Comparison of ENCODE assay signal across 16 cellular contexts in the genomic region with DNA sequence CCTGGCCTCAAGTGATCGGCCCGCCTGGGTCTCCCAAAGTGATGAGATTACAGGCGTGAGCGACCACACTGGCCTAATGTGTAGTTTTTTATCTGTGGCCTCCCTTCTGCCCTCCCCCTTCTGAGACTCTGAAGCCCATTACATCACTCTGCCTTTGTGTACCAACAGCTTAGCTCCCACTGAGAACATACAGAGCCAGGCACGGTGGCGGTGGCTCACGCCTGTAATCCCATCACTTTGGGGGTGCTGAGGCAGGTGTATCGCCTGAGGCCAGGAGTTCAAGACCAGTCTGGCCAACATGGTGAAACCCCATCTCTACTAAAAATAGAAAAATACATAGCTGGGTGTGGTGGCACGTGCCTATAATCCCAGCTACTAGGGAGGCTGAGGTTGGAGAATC. TPM values are rescaled to one million over a fixed set of nuclear protein-coding genes. Genes with fewer than 3 reads are reported as not detected.
DNase-seq lines count a peak whose midpoint lies in the region; ATAC-seq and TF ChIP-seq lines count a peak whose summit lies in the region.
"Had no signal": no experiment of that assay in that cellular context is flagged by ENCODE, and none has a peak within 500 bp of the region (broad histone marks: within the 10 kb centered on the region; RNA-seq: fewer than 3 reads in every experiment).

No MANE protein-coding gene starts in this region.

- H3K4me1 ChIP-seq in BLaER1 treated with 17β-estradiol and CSF1 and Interleukin-3, amounts not matched to agents 10 nM and 100 nM, result peaks cover 45 to 71% (median 65%) of the 10 kb centered on the region in 10 experiments
- H3K4me1 ChIP-seq in neural progenitor cell, result no peaks in the 10 kb centered on the region
- H3K4me1 ChIP-seq: Caco-2, HAP-1 had no signal

- no peaks in the 10 kb centered on the region for H3K79me2 ChIP-seq in neural progenitor cell (ENCODE audit: low read depth)

- no peak for TF ChIP-seq CTCF in neural progenitor cell (IDR thresholded peaks at IDR 0.05)

- H3K9ac ChIP-seq in BLaER1 treated with 17β-estradiol and CSF1 and Interleukin-3, amounts not matched to agents 10 nM and 100 nM, result peak overlapping the region in 1 of 11 experiments; percentile 31; a peak in 1 of 22 replicates
- no peak overlapping the region for H3K9ac ChIP-seq in neural progenitor cell
- H3K9ac ChIP-seq: GM23248 had no signal

- no peak overlapping the region for H3K4me3 ChIP-seq in BLaER1 treated with 17β-estradiol and CSF1 and Interleukin-3, amounts not matched to agents 10 nM and 100 nM
- no peak overlapping the region for H3K4me3 ChIP-seq in neural progenitor cell
- H3K4me3 ChIP-seq: GM23248, HAP-1 had no signal

- H3K36me3 Mint-ChIP-seq in immature natural killer cell, result peaks cover 4 to 10% (median 9%) of the 10 kb centered on the region in 3 donors
- H3K36me3 Mint-ChIP-seq in neural progenitor cell, result no peaks in the 10 kb centered on the region
- peaks cover 6% of the 10 kb centered on the region for H3K36me3 Mint-ChIP-seq in stimulated activated effector memory CD8-positive, alpha-beta T cell treated with anti-CD3 and anti-CD28 coated beads, Interleukin-12 subunit alpha, Interleukin-12 subunit beta, amount 100 ng/mL, for 72 hours
- H3K36me3 Mint-ChIP-seq: IgD-negative memory B cell had no signal

- H3K4me3 Mint-ChIP-seq in immature natural killer cell, result peak overlapping the region in 4 of 5 donors; percentile 9 to 47 (median 35)
- no peak overlapping the region for H3K4me3 Mint-ChIP-seq in neural progenitor cell
- no peak overlapping the region for H3K4me3 Mint-ChIP-seq in stimulated activated effector memory CD8-positive, alpha-beta T cell treated with anti-CD3 and anti-CD28 coated beads, Interleukin-12 subunit alpha, Interleukin-12 subunit beta, amount 100 ng/mL, for 72 hours
- H3K4me3 Mint-ChIP-seq: B cell; CD4-positive, alpha-beta T cell; IgD-negative memory B cell had no signal

- peak overlapping the region in 10 of 11 experiments; percentile 68 to 87 (median 79); a peak in 20 of 22 replicates for H3K4me2 ChIP-seq in BLaER1 treated with 17β-estradiol and CSF1 and Interleukin-3, amounts not matched to agents 10 nM and 100 nM
- no peak overlapping the region for H3K4me2 ChIP-seq in neural progenitor cell

- no peaks in the 10 kb centered on the region for H3K36me3 ChIP-seq in BLaER1 treated with 17β-estradiol and CSF1 and Interleukin-3, amounts not matched to agents 10 nM and 100 nM
- H3K36me3 ChIP-seq in neural progenitor cell, result no peaks in the 10 kb centered on the region
- H3K36me3 ChIP-seq: HAP-1 had no signal

- H4K20me1 ChIP-seq in BLaER1 treated with 17β-estradiol and CSF1 and Interleukin-3, amounts not matched to agents 10 nM and 100 nM, result no peaks in the 10 kb centered on the region
- no peaks in the 10 kb centered on the region for H4K20me1 ChIP-seq in neural progenitor cell (ENCODE audit: low read depth)

- peaks cover 0 to 36% (median 0%) of the 10 kb centered on the region in 11 experiments; a peak in 6 of 22 replicates for H3K27me3 ChIP-seq in BLaER1 treated with 17β-estradiol and CSF1 and Interleukin-3, amounts not matched to agents 10 nM and 100 nM
- no peaks in the 10 kb centered on the region for H3K27me3 ChIP-seq in neural progenitor cell

- no peaks in the 10 kb centered on the region for H3F3A ChIP-seq in neural progenitor cell (ENCODE audit: low read depth)

- peaks cover 82 to 88% of the 10 kb centered on the region in 2 donors for H3K4me1 Mint-ChIP-seq in immature natural killer cell
- no peaks in the 10 kb centered on the region for H3K4me1 Mint-ChIP-seq in neural progenitor cell
- H3K4me1 Mint-ChIP-seq in stimulated activated effector memory CD8-positive, alpha-beta T cell treated with anti-CD3 and anti-CD28 coated beads, Interleukin-12 subunit alpha, Interleukin-12 subunit beta, amount 100 ng/mL, for 72 hours, result peaks cover 24% of the 10 kb centered on the region

- H3K9me3 ChIP-seq in BLaER1 treated with 17β-estradiol and CSF1 and Interleukin-3, amounts not matched to agents 10 nM and 100 nM (replicated peaks in 1 of 11), result no peaks in the 10 kb centered on the region
- no peaks in the 10 kb centered on the region for H3K9me3 ChIP-seq in neural progenitor cell (ENCODE audit: low read depth)
- H3K9me3 ChIP-seq: Caco-2, HAP-1 had no signal

- H3K27ac Mint-ChIP-seq in immature natural killer cell, result peak overlapping the region; percentile 47 to 99 (median 92)
- H3K27ac Mint-ChIP-seq in neural progenitor cell, result no peak overlapping the region
- H3K27ac Mint-ChIP-seq in stimulated activated effector memory CD8-positive, alpha-beta T cell treated with anti-CD3 and anti-CD28 coated beads, Interleukin-12 subunit alpha, Interleukin-12 subunit beta, amount 100 ng/mL, for 72 hours, result no peak overlapping the region
- H3K27ac Mint-ChIP-seq: B cell; CD4-positive, alpha-beta T cell; IgD-negative memory B cell had no signal

- H2AFZ ChIP-seq in neural progenitor cell (replicated peaks), result no peak overlapping the region
- H2AFZ ChIP-seq: GM23248 had no signal

- ATAC-seq in GM19467 (IDR thresholded peaks at IDR 0.05; ENCODE audit: unreplicated experiment) (no peak), GM19397 (IDR thresholded peaks at IDR 0.05; ENCODE audit: unreplicated experiment) (no peak)
- ATAC-seq in stimulated activated effector memory CD8-positive, alpha-beta T cell treated with anti-CD3 and anti-CD28 coated beads, Interleukin-12 subunit alpha, Interleukin-12 subunit beta, amount 100 ng/mL, for 72 hours, result no peak
- ATAC-seq: HepG2 had no signal

- DNase-seq in immature natural killer cell (no peak), neural progenitor cell (ENCODE audit: low spot score) (peak; percentile 8)
- no peak for DNase-seq in stimulated activated effector memory CD8-positive, alpha-beta T cell treated with anti-CD3 and anti-CD28 coated beads, Interleukin-12 subunit alpha, Interleukin-12 subunit beta, amount 100 ng/mL, for 72 hours (ENCODE audit: low spot score in 2 of 2)
- DNase-seq: Caco-2; CD4-positive, alpha-beta T cell; GM23248 had no signal

- H3K9me3 Mint-ChIP-seq in immature natural killer cell (no peaks in the 10 kb centered on the region), neural progenitor cell (peaks cover 8% of the 10 kb centered on the region)
- H3K9me3 Mint-ChIP-seq in stimulated activated effector memory CD8-positive, alpha-beta T cell treated with anti-CD3 and anti-CD28 coated beads, Interleukin-12 subunit alpha, Interleukin-12 subunit beta, amount 100 ng/mL, for 72 hours, result peaks cover 3% of the 10 kb centered on the region
- H3K9me3 Mint-ChIP-seq: CD4-positive, alpha-beta T cell had no signal

- peak overlapping the region in 2 of 11 experiments; percentile 14 to 26; a peak in 2 of 22 replicates for H3K27ac ChIP-seq in BLaER1 treated with 17β-estradiol and CSF1 and Interleukin-3, amounts not matched to agents 10 nM and 100 nM
- no peak overlapping the region for H3K27ac ChIP-seq in neural progenitor cell
- H3K27ac ChIP-seq: C4-2B, GM23248 had no signal

- H3K27me3 Mint-ChIP-seq in immature natural killer cell (ENCODE audit: low read depth in 3 of 3) (peaks cover 11 to 28% (median 21%) of the 10 kb centered on the region in 3 donors), neural progenitor cell (ENCODE audit: insufficient read depth, low read depth) (peaks cover 6% of the 10 kb centered on the region)

RNA-seq across cellular contexts. Expression of gene NCR1, which starts 12.6 kb away (rescaled TPM):
- polyA plus RNA-seq in immature natural killer cell, result 100 to 1,000 TPM in 1 of 3 donors, 10 to 100 TPM in 2; 34.1 to 146 (median 61.1) TPM
- total RNA-seq in neural progenitor cell (ENCODE audit: low replicate concordance), result not detected in 2 replicates
- total RNA-seq: A172; B cell; CD4-positive, alpha-beta T cell; GM23248; HepG2 had no signal
- polyA plus RNA-seq: GM23248, HepG2 had no signal

RNA-seq across cellular contexts. Expression of gene NLRP7, which starts 28.8 kb away (rescaled TPM):
- 1 to 10 TPM in 1 of 3 donors, under 1 TPM in 1, not detected in 1; 0.27 to 2.0 TPM for polyA plus RNA-seq in immature natural killer cell
- total RNA-seq in neural progenitor cell (ENCODE audit: low replicate concordance), result 0.09 TPM in 1 of 2 replicates, not detected in the other
- total RNA-seq: A172; CD4-positive, alpha-beta T cell; GM23248; H4; HepG2 had no signal
- polyA plus RNA-seq: GM23248, HepG2 had no signal

RNA-seq across cellular contexts. Expression of gene FCAR, which starts 44.5 kb away (rescaled TPM):
- under 1 TPM in 1 of 3 donors, not detected in 2; 0.46 TPM for polyA plus RNA-seq in immature natural killer cell
- not detected in 2 replicates for total RNA-seq in neural progenitor cell (ENCODE audit: low replicate concordance)
- total RNA-seq: A172, B cell, Caco-2, GM23248, H4, HepG2 had no signal
- polyA plus RNA-seq: GM23248, HepG2 had no signal

RNA-seq across cellular contexts. Expression of gene NLRP2, which starts 47.7 kb away (rescaled TPM):
- 10 to 100 TPM in 1 of 3 donors, 1 to 10 TPM in 2; 1.9 to 18.7 (median 4.4) TPM for polyA plus RNA-seq in immature natural killer cell
- total RNA-seq in neural progenitor cell (ENCODE audit: low replicate concordance), result 75.5 and 115 TPM in 2 replicates
- total RNA-seq: A172, GM23248, HepG2 had no signal
- polyA plus RNA-seq: GM23248, HepG2 had no signal

Comparison
In these comparisons a context has a peak if more than half of its experiments do, and no peak if none do; other contexts are left out.
1. H3K27ac Mint-ChIP-seq: peak in immature natural killer cell (6 of 6); none in neural progenitor cell (single experiment) and stimulated activated effector memory CD8-positive, alpha-beta T cell treated with anti-CD3 and anti-CD28 coated beads, Interleukin-12 subunit alpha, Interleukin-12 subunit beta, amount 100 ng/mL, for 72 hours (single experiment).
2. H3K4me3 Mint-ChIP-seq: peak in immature natural killer cell (4 of 5); none in neural progenitor cell (single experiment) and stimulated activated effector memory CD8-positive, alpha-beta T cell treated with anti-CD3 and anti-CD28 coated beads, Interleukin-12 subunit alpha, Interleukin-12 subunit beta, amount 100 ng/mL, for 72 hours (single experiment).